ENCODE assay signal across 10 cellular contexts in genomic region chr5:91190333-91190680, GRCh38.
A peak's percentile ranks its signal among the peaks of the same experiment; 100 is the strongest.
DNase-seq lines count a peak whose midpoint lies in the region; ATAC-seq and TF ChIP-seq lines count a peak whose summit lies in the region.
"Had no signal": no experiment of that assay in that cellular context is flagged by ENCODE, and none has a peak within 500 bp of the region (broad histone marks: within the 10 kb centered on the region; RNA-seq: fewer than 3 reads in every experiment).

No MANE protein-coding gene starts in this region.

- TF ChIP-seq POLR2A in tibial nerve (IDR thresholded peaks at IDR 0.05): no peak

- no peak for TF ChIP-seq EP300 in tibial nerve (IDR thresholded peaks at IDR 0.05)

- WGBS in tibial nerve, 2 donors: 51 to 54% methylated on average over 3 of the region's 3 CpGs

- peak; percentile 16 for ATAC-seq in HG02678 (IDR thresholded peaks at IDR 0.05; ENCODE audit: unreplicated experiment)

- no peak for DNase-seq in choroid plexus epithelial cell (ENCODE audit: low read depth)
- no peak for DNase-seq in tibial nerve (ENCODE audit: low spot score in 2 of 2)
- DNase-seq in NCI-H2227 treated with DMSO at 0.1 percent for 48 hours (lab: John Stamatoyannopoulos, UW): no peak
- no peak for DNase-seq in stimulated activated naive CD4-positive, alpha-beta T cell treated with Interleukin-2 at 50 U/mL for 16 hours (lab: John Stamatoyannopoulos, UW)
- DNase-seq in NCI-H345 treated with DMSO at 0.1 percent for 48 hours (lab: John Stamatoyannopoulos, UW; ENCODE audit: unreplicated experiment): no peak
- no peak for DNase-seq in NCI-H524 treated with DMSO at 0.1 percent for 48 hours (lab: John Stamatoyannopoulos, UW)
- DNase-seq: DMS79 treated with DMSO at 0.1 percent for 48 hours had no signal

- H3K4me3 ChIP-seq in choroid plexus epithelial cell (ENCODE audit: low read depth, low read length) (no peak overlapping the region), mucosa of rectum (ENCODE audit: low read length in 2 of 2) (peak overlapping the region in 1 of 2 donors; percentile 46), tibial nerve (no peak overlapping the region)
- H3K4me3 ChIP-seq: SK-N-MC had no signal

- H3K27me3 ChIP-seq in mucosa of rectum (ENCODE audit: control insufficient read depth in 2 of 2, insufficient read depth in 2 of 2, low read length in 2 of 2) (no peaks in the 10 kb centered on the region), tibial nerve (no peaks in the 10 kb centered on the region)

- no peaks in the 10 kb centered on the region for H3K4me1 ChIP-seq in mucosa of rectum (ENCODE audit: control insufficient read depth in 2 of 2, insufficient read depth in 2 of 2, low read length in 2 of 2)
- H3K4me1 ChIP-seq in tibial nerve: peaks cover 0 to 21% (median 1%) of the 10 kb centered on the region in 4 donors

- H3K36me3 ChIP-seq in mucosa of rectum (ENCODE audit: control insufficient read depth in 2 of 2, insufficient read depth in 2 of 2, low read length in 2 of 2) (no peaks in the 10 kb centered on the region), tibial nerve (no peaks in the 10 kb centered on the region)

- H3K9me3 ChIP-seq in mucosa of rectum (ENCODE audit: control insufficient read depth in 2 of 2, low read length in 2 of 2) (no peaks in the 10 kb centered on the region), tibial nerve (no peaks in the 10 kb centered on the region)

- peak overlapping the region in 1 of 2 donors; percentile 34 for H3K9ac ChIP-seq in mucosa of rectum (ENCODE audit: low read depth in 1 of 2, low read length in 2 of 2)

- peak; percentile 4 for TF ChIP-seq CTCF in choroid plexus epithelial cell (conservative IDR thresholded peaks at IDR 0.05; ENCODE audit: low read depth, low read length)
- no peak for TF ChIP-seq CTCF in tibial nerve (IDR thresholded peaks at IDR 0.05)

- peak overlapping the region; percentile 49 to 52 for H3K27ac ChIP-seq in mucosa of rectum (ENCODE audit: low read depth in 2 of 2, low read length in 2 of 2)
- H3K27ac ChIP-seq in tibial nerve: peak overlapping the region in 3 of 4 donors; percentile 41 to 80 (median 68)
- H3K27ac ChIP-seq: SK-N-MC had no signal
